Comparison of ENCODE assay signal across 8 cellular contexts in the genomic region with DNA sequence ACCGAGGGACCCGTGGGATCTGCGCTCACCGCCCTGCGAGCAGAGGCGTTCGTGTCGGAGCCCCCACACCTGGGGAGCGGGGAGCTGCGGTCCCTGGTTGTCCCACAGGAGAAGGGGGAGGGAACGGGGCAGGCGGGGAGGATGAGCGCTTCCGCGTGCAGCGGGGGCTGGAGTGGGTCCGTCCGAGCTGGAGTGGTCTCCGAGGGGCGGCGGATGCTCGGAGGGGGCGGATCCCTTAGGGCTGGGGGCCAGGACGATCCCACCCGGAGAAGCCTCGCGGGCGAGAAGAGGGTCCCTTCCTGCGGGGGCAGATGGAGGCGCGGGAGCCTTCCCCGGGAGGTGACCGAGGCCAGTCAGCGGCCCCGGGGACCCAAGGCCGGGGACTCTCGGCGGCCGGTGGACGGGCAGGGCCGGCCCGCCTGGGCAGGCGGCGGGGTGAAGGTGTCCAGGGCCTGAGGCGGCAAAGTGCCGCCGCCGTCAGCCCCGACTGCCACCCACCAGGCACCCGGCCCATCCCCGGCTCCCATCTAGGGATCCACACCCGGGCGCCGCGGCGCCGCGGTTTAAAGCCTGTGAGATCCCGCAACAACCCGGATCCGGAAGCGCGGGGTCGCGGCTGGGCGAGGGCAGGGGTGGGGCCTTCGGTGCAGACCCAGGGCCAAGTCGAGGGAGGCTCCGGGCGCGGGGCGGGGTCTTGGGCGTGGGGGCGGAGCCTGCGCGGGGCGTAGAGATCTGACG. TPM values are rescaled to one million over a fixed set of nuclear protein-coding genes. Genes with fewer than 3 reads are reported as not detected.
DNase-seq lines count a peak whose midpoint lies in the region; ATAC-seq and TF ChIP-seq lines count a peak whose summit lies in the region.

No MANE protein-coding gene starts in this region.

- peak; percentile 75 for ATAC-seq in HG02970 (IDR thresholded peaks at IDR 0.05; ENCODE audit: low FRiP score, unreplicated experiment)
- ATAC-seq in activated CD8-positive, alpha-beta T cell treated with anti-CD3 and anti-CD28 coated beads, Interleukin-2, amount 10 ng/mL, durations not matched to agents 7 days and 5 days: peak; percentile 97

- H3K4me1 Mint-ChIP-seq in activated CD8-positive, alpha-beta T cell treated with anti-CD3 and anti-CD28 coated beads, Interleukin-2, amount 10 ng/mL, durations not matched to agents 7 days and 5 days (ENCODE audit: low read depth): peaks cover 27% of the 10 kb centered on the region

- POLR2A ChIA-PET in activated CD8-positive, alpha-beta T cell treated with anti-CD3 and anti-CD28 coated beads, Interleukin-2, amount 10 ng/mL, durations not matched to agents 7 days and 5 days (lab: Charles Lee): no interaction called here

- H3K36me3 Mint-ChIP-seq in activated CD8-positive, alpha-beta T cell treated with anti-CD3 and anti-CD28 coated beads, Interleukin-2, amount 10 ng/mL, durations not matched to agents 7 days and 5 days (ENCODE audit: low read depth): no peaks in the 10 kb centered on the region

- peak overlapping the region; percentile 68 for H3K4me3 ChIP-seq in GM06990 (replicated peaks; ENCODE audit: low read depth, low read length)

- peak overlapping the region; percentile 76 for H3K4me3 Mint-ChIP-seq in activated CD8-positive, alpha-beta T cell treated with anti-CD3 and anti-CD28 coated beads, Interleukin-2, amount 10 ng/mL, durations not matched to agents 7 days and 5 days

- peak overlapping the region; percentile 49 for H3K27ac Mint-ChIP-seq in activated CD8-positive, alpha-beta T cell treated with anti-CD3 and anti-CD28 coated beads, Interleukin-2, amount 10 ng/mL, durations not matched to agents 7 days and 5 days

- H3K9me3 Mint-ChIP-seq in activated CD8-positive, alpha-beta T cell treated with anti-CD3 and anti-CD28 coated beads, Interleukin-2, amount 10 ng/mL, durations not matched to agents 7 days and 5 days (ENCODE audit: insufficient read depth): no peaks in the 10 kb centered on the region

- DNase-seq in GM06990 (ENCODE audit: extremely low read depth, insufficient read length): peak; percentile 88
- DNase-seq in NCI-H524 (lab: John Stamatoyannopoulos, UW): peak; percentile 53 to 75
- DNase-seq in activated CD8-positive, alpha-beta T cell treated with anti-CD3 and anti-CD28 coated beads, Interleukin-2, amount 10 ng/mL, durations not matched to agents 7 days and 5 days: peak; percentile 86
- DNase-seq in effector CD8-positive, alpha-beta T cell (lab: John Stamatoyannopoulos, UW): peak; percentile 81
- peak; percentile 60 to 84 for DNase-seq in lung microvascular endothelial cell (ENCODE audit: low read depth in 2 of 2)
- peak; percentile 77 to 83 (median 78) for DNase-seq in stimulated activated CD4-positive, alpha-beta T cell treated with anti-CD3 and anti-CD28 coated beads, TNF-alpha, amount 100 ng/mL, for 4 hours (ENCODE audit: low read depth in 3 of 3)
- no peak for DNase-seq in H4 (ENCODE audit: low spot score)

- peaks cover 4% of the 10 kb centered on the region for H3K36me3 ChIP-seq in GM06990 (ENCODE audit: control insufficient read depth, insufficient read depth, low read length)

- TF ChIP-seq CTCF in GM06990 (IDR thresholded peaks at IDR 0.05; ENCODE audit: insufficient read depth, low read length, poor library complexity, severe bottlenecking): no peak

- CTCF ChIA-PET in activated CD8-positive, alpha-beta T cell treated with anti-CD3 and anti-CD28 coated beads, Interleukin-2, amount 10 ng/mL, durations not matched to agents 7 days and 5 days (lab: Charles Lee): no interaction called here

- H3K27me3 ChIP-seq in GM06990 (replicated peaks; ENCODE audit: control insufficient read depth, insufficient read depth, low read length): no peaks in the 10 kb centered on the region

- peaks cover 4% of the 10 kb centered on the region for H3K27me3 Mint-ChIP-seq in activated CD8-positive, alpha-beta T cell treated with anti-CD3 and anti-CD28 coated beads, Interleukin-2, amount 10 ng/mL, durations not matched to agents 7 days and 5 days (ENCODE audit: low read depth)

RNA-seq across cellular contexts. Expression of gene CCDC27, which starts 5.3 kb away (rescaled TPM):
- total RNA-seq in activated CD8-positive, alpha-beta T cell treated with anti-CD3 and anti-CD28 coated beads, Interleukin-2, amount 10 ng/mL, durations not matched to agents 7 days and 5 days: not detected
- not detected in 2 replicates for total RNA-seq in lung microvascular endothelial cell
- not detected in 2 replicates for total RNA-seq in H4 (2014; rRNA removed; shearing (Covaris generic))

RNA-seq across cellular contexts. Expression of gene SMIM1, which starts 25.6 kb away (rescaled TPM):
- not detected for total RNA-seq in activated CD8-positive, alpha-beta T cell treated with anti-CD3 and anti-CD28 coated beads, Interleukin-2, amount 10 ng/mL, durations not matched to agents 7 days and 5 days
- 0.20 and 0.87 TPM in 2 replicates for total RNA-seq in lung microvascular endothelial cell
- not detected in 2 replicates for total RNA-seq in H4 (2014; rRNA removed; shearing (Covaris generic))

RNA-seq across cellular contexts. Expression of gene LRRC47, which starts 49.3 kb away (rescaled TPM):
- total RNA-seq in activated CD8-positive, alpha-beta T cell treated with anti-CD3 and anti-CD28 coated beads, Interleukin-2, amount 10 ng/mL, durations not matched to agents 7 days and 5 days: 10 to 100 TPM; 36.4 to 39.5 TPM
- total RNA-seq in lung microvascular endothelial cell: 17.2 and 23.2 TPM in 2 replicates
- total RNA-seq in H4 (2014; rRNA removed; shearing (Covaris generic)): 17.3 and 20.9 TPM in 2 replicates
